18 cellular contexts compared by ENCODE assay signal in the genomic region with DNA sequence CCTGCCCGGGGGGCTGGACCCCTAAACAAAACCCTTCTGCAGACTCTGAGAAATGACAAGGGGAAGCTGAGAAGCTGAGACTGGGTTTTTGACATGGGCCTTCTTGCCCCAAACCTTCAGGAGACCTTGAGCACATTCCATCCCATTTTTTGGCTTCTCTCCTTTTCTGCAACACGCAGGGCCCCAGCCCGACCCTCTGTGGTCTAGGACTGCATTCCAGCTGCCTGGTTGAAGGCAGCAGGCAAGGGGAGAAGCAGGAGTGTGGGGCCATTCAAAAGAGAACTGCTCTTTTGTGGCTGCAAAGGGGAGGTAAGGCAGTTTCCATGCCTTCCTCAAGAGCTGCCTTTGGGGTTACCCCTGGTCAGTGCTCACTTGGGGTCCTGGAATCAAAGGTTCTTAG.
"Had no signal": no experiment of that assay in that cellular context is flagged by ENCODE, and none has a peak within 500 bp of the region (broad histone marks: within the 10 kb centered on the region; RNA-seq: fewer than 3 reads in every experiment).

No MANE protein-coding gene starts in this region.

- H3K36me3 Mint-ChIP-seq: naive thymus-derived CD4-positive, alpha-beta T cell; stimulated activated memory B cell treated with anti-CD40 and anti-IgM and Interleukin-4, amounts not matched to agents 10 μg/mL and 1 μg/mL and 100 μg/mL, for 72 hours had no signal

- H3K27ac Mint-ChIP-seq: naive thymus-derived CD4-positive, alpha-beta T cell had no signal

- H3K36me3 ChIP-seq: heart left ventricle, right atrium auricular region, sigmoid colon, tibial artery, upper lobe of left lung, uterus had no signal

- DNase-seq: cortex of kidney; dorsolateral prefrontal cortex; effector CD8-positive, alpha-beta T cell; heart left ventricle; hypothalamus; kidney glomerular epithelial cell; mesendoderm; naive thymus-derived CD4-positive, alpha-beta T cell; sigmoid colon; small intestine; stimulated activated CD4-positive, alpha-beta T cell treated with anti-CD3 and anti-CD28 coated beads, Interleukin-2, amount 100 ng/mL, for 48 hours; stimulated activated CD8-positive, alpha-beta memory T cell treated with anti-CD3 and anti-CD28 coated beads, Interleukin-4, amount 100 ng/mL, for 48 hours; tibial artery; upper lobe of left lung; uterus had no signal

- H3K27me3 ChIP-seq: right atrium auricular region, sigmoid colon, tibial artery, upper lobe of left lung, uterus had no signal

- H3K27me3 Mint-ChIP-seq: stimulated activated naive CD8-positive, alpha-beta T cell treated with anti-CD3 and anti-CD28 coated beads, Interleukin-15, Interleukin-2, amounts not matched to agents 100 ng/mL and 50 ng/mL, for 24 hours had no signal

- H3K27ac ChIP-seq: dorsolateral prefrontal cortex, heart left ventricle, right atrium auricular region, sigmoid colon, tibial artery, upper lobe of left lung, uterus had no signal

- H3K9me3 ChIP-seq: heart left ventricle, right atrium auricular region, sigmoid colon, tibial artery, upper lobe of left lung, uterus had no signal

- ATAC-seq: heart left ventricle; naive thymus-derived CD4-positive, alpha-beta T cell; stimulated activated memory B cell treated with anti-CD40 and anti-IgM and Interleukin-4, amounts not matched to agents 10 μg/mL and 1 μg/mL and 100 μg/mL, for 72 hours had no signal

- H3K9me3 Mint-ChIP-seq: naive thymus-derived CD4-positive, alpha-beta T cell; stimulated activated memory B cell treated with anti-CD40 and anti-IgM and Interleukin-4, amounts not matched to agents 10 μg/mL and 1 μg/mL and 100 μg/mL, for 72 hours; stimulated activated naive CD8-positive, alpha-beta T cell treated with anti-CD3 and anti-CD28 coated beads, Interleukin-15, Interleukin-2, amounts not matched to agents 100 ng/mL and 50 ng/mL, for 24 hours had no signal

- H3K4me3 Mint-ChIP-seq: naive thymus-derived CD4-positive, alpha-beta T cell; stimulated activated memory B cell treated with anti-CD40 and anti-IgM and Interleukin-4, amounts not matched to agents 10 μg/mL and 1 μg/mL and 100 μg/mL, for 72 hours; stimulated activated naive CD8-positive, alpha-beta T cell treated with anti-CD3 and anti-CD28 coated beads, Interleukin-15, Interleukin-2, amounts not matched to agents 100 ng/mL and 50 ng/mL, for 24 hours had no signal

- H3K4me1 ChIP-seq: heart left ventricle, right atrium auricular region, sigmoid colon, tibial artery, uterus had no signal

- H3K4me3 ChIP-seq: dorsolateral prefrontal cortex, heart left ventricle, right atrium auricular region, sigmoid colon, tibial artery, upper lobe of left lung, uterus had no signal
